ENCODE assay signal across 1 cellular context in the genomic region with DNA sequence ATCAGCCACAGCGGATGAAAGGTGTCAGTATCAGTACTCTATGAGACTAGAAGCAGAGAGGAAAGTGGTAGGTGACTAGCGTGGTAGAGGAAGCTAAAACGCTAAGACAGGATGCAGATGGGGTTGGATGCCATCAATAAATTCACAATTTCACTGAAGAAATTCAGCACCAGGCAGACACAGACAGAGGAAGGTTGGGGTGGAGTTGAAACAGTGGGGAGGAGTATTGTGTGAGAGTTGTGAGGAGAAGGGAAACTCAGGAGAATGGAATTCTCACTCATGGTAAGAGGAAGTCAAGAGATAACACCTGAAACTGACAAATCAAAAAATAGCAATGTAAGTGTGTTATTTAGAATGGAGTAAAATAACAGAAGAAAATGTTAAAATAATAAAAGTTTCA.
TF ChIP-seq lines count a peak whose summit lies in the region.

No MANE protein-coding gene starts in this region.

TF ChIP-seq in GM23338, 12 proteins besides CTCF, POLR2A, EP300 and RAD21 (continued from another document):
- TF ChIP-seq, protein P1, sequence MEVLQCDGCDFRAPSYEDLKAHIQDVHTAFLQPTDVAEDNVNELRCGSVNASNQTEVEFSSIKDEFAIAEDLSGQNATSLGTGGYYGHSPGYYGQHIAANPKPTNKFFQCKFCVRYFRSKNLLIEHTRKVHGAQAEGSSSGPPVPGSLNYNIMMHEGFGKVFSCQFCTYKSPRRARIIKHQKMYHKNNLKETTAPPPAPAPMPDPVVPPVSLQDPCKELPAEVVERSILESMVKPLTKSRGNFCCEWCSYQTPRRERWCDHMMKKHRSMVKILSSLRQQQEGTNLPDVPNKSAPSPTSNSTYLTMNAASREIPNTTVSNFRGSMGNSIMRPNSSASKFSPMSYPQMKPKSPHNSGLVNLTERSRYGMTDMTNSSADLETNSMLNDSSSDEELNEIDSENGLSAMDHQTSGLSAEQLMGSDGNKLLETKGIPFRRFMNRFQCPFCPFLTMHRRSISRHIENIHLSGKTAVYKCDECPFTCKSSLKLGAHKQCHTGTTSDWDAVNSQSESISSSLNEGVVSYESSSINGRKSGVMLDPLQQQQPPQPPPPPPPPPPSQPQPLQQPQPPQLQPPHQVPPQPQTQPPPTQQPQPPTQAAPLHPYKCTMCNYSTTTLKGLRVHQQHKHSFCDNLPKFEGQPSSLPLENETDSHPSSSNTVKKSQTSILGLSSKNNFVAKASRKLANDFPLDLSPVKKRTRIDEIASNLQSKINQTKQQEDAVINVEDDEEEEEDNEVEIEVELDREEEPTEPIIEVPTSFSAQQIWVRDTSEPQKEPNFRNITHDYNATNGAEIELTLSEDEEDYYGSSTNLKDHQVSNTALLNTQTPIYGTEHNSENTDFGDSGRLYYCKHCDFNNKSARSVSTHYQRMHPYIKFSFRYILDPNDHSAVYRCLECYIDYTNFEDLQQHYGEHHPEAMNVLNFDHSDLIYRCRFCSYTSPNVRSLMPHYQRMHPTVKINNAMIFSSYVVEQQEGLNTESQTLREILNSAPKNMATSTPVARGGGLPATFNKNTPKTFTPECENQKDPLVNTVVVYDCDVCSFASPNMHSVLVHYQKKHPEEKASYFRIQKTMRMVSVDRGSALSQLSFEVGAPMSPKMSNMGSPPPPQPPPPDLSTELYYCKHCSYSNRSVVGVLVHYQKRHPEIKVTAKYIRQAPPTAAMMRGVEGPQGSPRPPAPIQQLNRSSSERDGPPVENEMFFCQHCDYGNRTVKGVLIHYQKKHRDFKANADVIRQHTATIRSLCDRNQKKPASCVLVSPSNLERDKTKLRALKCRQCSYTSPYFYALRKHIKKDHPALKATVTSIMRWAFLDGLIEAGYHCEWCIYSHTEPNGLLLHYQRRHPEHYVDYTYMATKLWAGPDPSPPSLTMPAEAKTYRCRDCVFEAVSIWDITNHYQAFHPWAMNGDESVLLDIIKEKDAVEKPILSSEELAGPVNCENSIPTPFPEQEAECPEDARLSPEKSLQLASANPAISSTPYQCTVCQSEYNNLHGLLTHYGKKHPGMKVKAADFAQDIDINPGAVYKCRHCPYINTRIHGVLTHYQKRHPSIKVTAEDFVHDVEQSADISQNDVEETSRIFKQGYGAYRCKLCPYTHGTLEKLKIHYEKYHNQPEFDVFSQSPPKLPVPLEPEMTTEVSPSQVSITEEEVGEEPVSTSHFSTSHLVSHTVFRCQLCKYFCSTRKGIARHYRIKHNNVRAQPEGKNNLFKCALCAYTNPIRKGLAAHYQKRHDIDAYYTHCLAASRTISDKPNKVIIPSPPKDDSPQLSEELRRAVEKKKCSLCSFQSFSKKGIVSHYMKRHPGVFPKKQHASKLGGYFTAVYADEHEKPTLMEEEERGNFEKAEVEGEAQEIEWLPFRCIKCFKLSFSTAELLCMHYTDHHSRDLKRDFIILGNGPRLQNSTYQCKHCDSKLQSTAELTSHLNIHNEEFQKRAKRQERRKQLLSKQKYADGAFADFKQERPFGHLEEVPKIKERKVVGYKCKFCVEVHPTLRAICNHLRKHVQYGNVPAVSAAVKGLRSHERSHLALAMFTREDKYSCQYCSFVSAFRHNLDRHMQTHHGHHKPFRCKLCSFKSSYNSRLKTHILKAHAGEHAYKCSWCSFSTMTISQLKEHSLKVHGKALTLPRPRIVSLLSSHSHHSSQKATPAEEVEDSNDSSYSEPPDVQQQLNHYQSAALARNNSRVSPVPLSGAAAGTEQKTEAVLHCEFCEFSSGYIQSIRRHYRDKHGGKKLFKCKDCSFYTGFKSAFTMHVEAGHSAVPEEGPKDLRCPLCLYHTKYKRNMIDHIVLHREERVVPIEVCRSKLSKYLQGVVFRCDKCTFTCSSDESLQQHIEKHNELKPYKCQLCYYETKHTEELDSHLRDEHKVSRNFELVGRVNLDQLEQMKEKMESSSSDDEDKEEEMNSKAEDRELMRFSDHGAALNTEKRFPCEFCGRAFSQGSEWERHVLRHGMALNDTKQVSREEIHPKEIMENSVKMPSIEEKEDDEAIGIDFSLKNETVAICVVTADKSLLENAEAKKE (CRISPR knock-in tag; IDR thresholded peaks at IDR 0.05): no peak
- TF ChIP-seq ZNF331 (CRISPR knock-in tag; IDR thresholded peaks at IDR 0.05; ENCODE audit: low read depth) (no peak), STAT1 (IDR thresholded peaks at IDR 0.05; ENCODE audit: unreplicated experiment) (no peak), ZNF114 (CRISPR knock-in tag; IDR thresholded peaks at IDR 0.05) (no peak)
- TF ChIP-seq, protein P2, sequence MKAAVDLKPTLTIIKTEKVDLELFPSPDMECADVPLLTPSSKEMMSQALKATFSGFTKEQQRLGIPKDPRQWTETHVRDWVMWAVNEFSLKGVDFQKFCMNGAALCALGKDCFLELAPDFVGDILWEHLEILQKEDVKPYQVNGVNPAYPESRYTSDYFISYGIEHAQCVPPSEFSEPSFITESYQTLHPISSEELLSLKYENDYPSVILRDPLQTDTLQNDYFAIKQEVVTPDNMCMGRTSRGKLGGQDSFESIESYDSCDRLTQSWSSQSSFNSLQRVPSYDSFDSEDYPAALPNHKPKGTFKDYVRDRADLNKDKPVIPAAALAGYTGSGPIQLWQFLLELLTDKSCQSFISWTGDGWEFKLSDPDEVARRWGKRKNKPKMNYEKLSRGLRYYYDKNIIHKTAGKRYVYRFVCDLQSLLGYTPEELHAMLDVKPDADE (IDR thresholded peaks at IDR 0.05): no peak
